Comparison of ENCODE assay signal across 8 cellular contexts in the genomic region with DNA sequence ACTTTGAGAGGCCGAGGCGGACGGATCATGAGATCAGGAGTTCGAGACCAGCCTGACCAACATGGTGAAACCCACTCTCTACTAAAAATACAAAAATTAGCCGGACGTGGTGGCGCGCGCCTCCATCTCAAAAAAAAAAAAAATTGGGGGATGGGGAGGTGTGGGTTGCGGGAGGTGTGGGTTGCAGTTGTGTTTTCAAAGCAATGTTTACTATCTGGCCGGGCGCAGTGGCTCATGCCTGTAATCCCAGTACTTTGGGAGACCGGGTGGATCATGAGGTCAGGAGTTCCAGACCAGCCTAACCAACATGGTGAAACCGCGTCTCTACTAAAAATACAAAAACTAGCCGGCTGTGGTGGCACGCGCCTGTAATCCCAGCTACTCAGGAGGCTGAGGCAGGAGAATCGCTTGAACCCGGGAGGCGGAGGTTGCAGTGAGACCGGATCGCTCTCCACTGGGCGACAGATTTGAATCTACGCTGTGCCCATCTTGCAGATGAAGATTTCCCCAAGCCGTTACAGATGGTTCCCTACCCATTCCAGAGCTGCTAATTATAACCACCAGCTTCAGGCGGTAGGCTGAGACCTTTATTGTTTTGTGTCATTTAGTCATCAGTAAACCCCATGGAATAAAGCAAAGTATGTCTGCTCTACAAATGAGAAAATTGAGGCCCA. TPM values are rescaled to one million over a fixed set of nuclear protein-coding genes. Genes with fewer than 3 reads are reported as not detected.
A peak's percentile ranks its signal among the peaks of the same experiment; 100 is the strongest.
DNase-seq lines count a peak whose midpoint lies in the region; ATAC-seq, FAIRE-seq and TF ChIP-seq lines count a peak whose summit lies in the region.
"Not testable (repeated sequence)": the region's sequence is repeated elsewhere in the genome, so short reads cannot be mapped to it uniquely, and the experiment has no call there.

No MANE protein-coding gene starts in this region.

- not testable (repeated sequence) for H3K27me3 Mint-ChIP-seq in Calu3 (ENCODE audit: unreplicated experiment); WTC11 (ENCODE audit: low read depth)

- CTCF ChIA-PET in Calu3 (lab: Charles Lee); K562 (lab: Yijun Ruan, JAX; ENCODE audit: low intra/inter-chr PET ratio): not testable (repeated sequence)
- CTCF ChIA-PET in WTC11 (lab: Charles Lee) = interaction anchor here (0.6 to 1.0 kb wide), 3 partner anchors 19 to 142 kb away, joined by 3 to 4 read pairs (median 3); no protein-coding TSS in a partner anchor

- not testable (repeated sequence) for FAIRE-seq in K562 (lab: Jason Lieb, UNC); pancreas (lab: Jason Lieb, UNC)

- TF ChIP-seq POLR2A in K562 (conservative IDR thresholded peaks at IDR 0.05); lower leg skin (IDR thresholded peaks at IDR 0.05): not testable (repeated sequence)

- H3K4me3 ChIP-seq in MM.1S (ENCODE audit: low read length) (peak overlapping the region; percentile 71), K562 (peak overlapping the region; percentile 94), fibroblast of lung (replicated peaks in 1 of 4; ENCODE audit: control extremely low read depth in 1 of 4, insufficient read depth in 1 of 4, low read depth in 3 of 4, low read length in 4 of 4) (peak overlapping the region in 3 of 4 experiments; percentile 47 to 71 (median 63)), lower leg skin (ENCODE audit: low read depth, poor library complexity, severe bottlenecking) (peak overlapping the region; percentile 25), pancreas (peak overlapping the region; percentile 6 to 97 (median 52)), tibial artery (peak overlapping the region; percentile 68 to 89)

- peak overlapping the region; percentile 89 for H3K27ac Mint-ChIP-seq in Calu3 (ENCODE audit: unreplicated experiment)
- H3K27ac Mint-ChIP-seq in WTC11 = peak overlapping the region; percentile 84

- peak overlapping the region; percentile 68; the same call in 1 of the 2 replicates for H3K4me2 ChIP-seq in MM.1S (ENCODE audit: low read depth, low read length)
- peak overlapping the region; percentile 77 for H3K4me2 ChIP-seq in K562 (ENCODE audit: insufficient read depth, low read length)
- peak overlapping the region; percentile 81 for H3K4me2 ChIP-seq in fibroblast of lung (ENCODE audit: extremely low read depth, insufficient read depth, low read length)

- H3K9ac ChIP-seq in MM.1S (ENCODE audit: low read length) (peak overlapping the region; percentile 50; the same call in 1 of the 2 replicates), K562 (ENCODE audit: insufficient read depth in 1 of 2, low read depth in 2 of 2, low read length in 2 of 2) (peak overlapping the region; percentile 65 to 96)
- H3K9ac ChIP-seq in fibroblast of lung (ENCODE audit: insufficient read depth, low read length) = not testable (repeated sequence)

- peak overlapping the region; percentile 78 for H2AFZ ChIP-seq in MM.1S (ENCODE audit: low read length)
- H2AFZ ChIP-seq in K562 (ENCODE audit: low read depth, low read length) = peak overlapping the region; percentile 97
- H2AFZ ChIP-seq in fibroblast of lung (ENCODE audit: low read length) = not testable (repeated sequence)

- not testable (repeated sequence) for TF ChIP-seq RAD21 in K562 (CRISPR knock-in tag; conservative IDR thresholded peaks at IDR 0.05 in 1 of 2, IDR thresholded peaks at IDR 0.05 in 1 of 2)

- TF ChIP-seq CTCF in Calu3 (IDR thresholded peaks at IDR 0.05; ENCODE audit: unreplicated experiment); MM.1S (IDR thresholded peaks at IDR 0.05; ENCODE audit: low read length); WTC11 (IDR thresholded peaks at IDR 0.05); K562 (IDR thresholded peaks at IDR 0.05 in 2 of 3, conservative IDR thresholded peaks at IDR 0.05 in 1 of 3; ENCODE audit: insufficient read depth in 2 of 3, low read depth in 1 of 3, low read length in 3 of 3); fibroblast of lung (conservative IDR thresholded peaks at IDR 0.05 in 1 of 2, IDR thresholded peaks at IDR 0.05 in 1 of 2; ENCODE audit: low read depth in 1 of 2, low read length in 2 of 2); lower leg skin (IDR thresholded peaks at IDR 0.05); pancreas (IDR thresholded peaks at IDR 0.05); tibial artery (IDR thresholded peaks at IDR 0.05): not testable (repeated sequence)

- H4K20me1 ChIP-seq in MM.1S (ENCODE audit: insufficient read depth, low read length); K562 (replicated peaks; ENCODE audit: control insufficient read depth, insufficient read depth, low read length); fibroblast of lung (ENCODE audit: control insufficient read depth, extremely low read depth, insufficient read depth, low read length): not testable (repeated sequence)

- H3K4me1 ChIP-seq in MM.1S (ENCODE audit: low read length); fibroblast of lung (ENCODE audit: control insufficient read depth, extremely low read depth, insufficient read depth, low read length): not testable (repeated sequence)
- peaks cover 12 to 16% of the 10 kb centered on the region in 2 experiments; a peak in 4 of 5 replicates for H3K4me1 ChIP-seq in K562 (replicated peaks in 1 of 2; ENCODE audit: control insufficient read depth in 2 of 2, insufficient read depth in 2 of 2, low read length in 2 of 2)
- peaks cover 0 to 13% (median 0%) of the 10 kb centered on the region in 3 donors for H3K4me1 ChIP-seq in pancreas
- peaks cover 0 to 27% (median 18%) of the 10 kb centered on the region in 4 donors for H3K4me1 ChIP-seq in tibial artery

- not testable (repeated sequence) for H3K9me3 Mint-ChIP-seq in Calu3 (ENCODE audit: low read depth, unreplicated experiment); WTC11

- ATAC-seq in WTC11, pancreas: not testable (repeated sequence)
- ATAC-seq in K562 = peak; percentile 0; the same call in 1 of the 3 replicates

- not testable (repeated sequence) for DNase-seq in Calu3; MM.1S; WTC11 (ENCODE audit: low spot score); fibroblast of lung (ENCODE audit: low read depth in 2 of 2); lower leg skin (ENCODE audit: low spot score in 2 of 2); tibial artery
- DNase-seq in K562 (ENCODE audit: extremely low read depth in 1 of 4, low spot score in 3 of 4) (peak in 1 of 4 experiments; percentile 40), pancreas (peak in 1 of 6 donors; percentile 11)

- POLR2A ChIA-PET in WTC11 (lab: Charles Lee) (interaction anchor here (1.0 kb wide), 1 partner anchor 14 kb away, joined by 3 read pairs; no protein-coding TSS in a partner anchor), K562 (lab: Yijun Ruan, JAX) (interaction anchor here (0.6 to 4.9 kb wide), 5 partner anchors 8 to 328 kb away, joined by 3 to 32 read pairs (median 4); no protein-coding TSS in a partner anchor)

- H3K9me3 ChIP-seq in MM.1S (replicated peaks; ENCODE audit: insufficient read depth, low read length); K562 (replicated peaks; ENCODE audit: control insufficient read depth, insufficient read depth, low read depth, low read length); fibroblast of lung (ENCODE audit: control insufficient read depth, insufficient read depth, low read depth, low read length); pancreas; tibial artery: not testable (repeated sequence)

- not testable (repeated sequence) for H3K9me1 ChIP-seq in K562 (ENCODE audit: control insufficient read depth, insufficient read depth, low read length)

- H3K4me3 Mint-ChIP-seq in Calu3 (ENCODE audit: low read depth, unreplicated experiment) = peak overlapping the region; percentile 87
- H3K4me3 Mint-ChIP-seq in WTC11 = peak overlapping the region; percentile 97

- not testable (repeated sequence) for H3K27me3 ChIP-seq in MM.1S (replicated peaks; ENCODE audit: insufficient read depth, low read length); K562 (ENCODE audit: control insufficient read depth in 2 of 2, insufficient read depth in 2 of 2, low read length in 2 of 2); fibroblast of lung (ENCODE audit: control insufficient read depth, insufficient read depth, low read length); pancreas; tibial artery

- not testable (repeated sequence) for H3K27ac ChIP-seq in MM.1S (ENCODE audit: low read length)
- H3K27ac ChIP-seq in K562 (ENCODE audit: extremely low read depth, low read depth, low read length) (peak overlapping the region; percentile 79), fibroblast of lung (ENCODE audit: insufficient read depth, low read length) (peak overlapping the region; percentile 18), pancreas (peak overlapping the region in 3 of 4 donors; percentile 61 to 87 (median 71)), tibial artery (peak overlapping the region; percentile 78 to 92)

- not testable (repeated sequence) for H3K9me2 ChIP-seq in MM.1S (replicated peaks; ENCODE audit: insufficient read depth, low read length)

- not testable (repeated sequence) for H3F3A ChIP-seq in MM.1S (ENCODE audit: insufficient read depth, low read length)

- 4% methylated on average over 21 of the region's 27 CpGs for WGBS in K562 (ENCODE audit: insufficient coverage, low coverage, missing lambda C conversion rate)
- 71 to 77% methylated on average over 27 of the region's 27 CpGs for WGBS in lower leg skin, 2 donors
- 65% methylated on average over 27 of the region's 27 CpGs for WGBS in pancreas, 2 donors

- in situ Hi-C loops in K562 (cut with MboI) = not testable (repeated sequence)

- peaks cover 39% of the 10 kb centered on the region for H3K36me3 Mint-ChIP-seq in Calu3 (ENCODE audit: insufficient read depth, unreplicated experiment)
- H3K36me3 Mint-ChIP-seq in WTC11 = peaks cover 15% of the 10 kb centered on the region

- TSS peak; percentile 66 for BruUV-seq in Calu3 (replicated peaks; lab: Mats Ljungman, UMichigan)
- BruUV-seq in K562 (replicated peaks; lab: Mats Ljungman, UMichigan) = TSS peak; percentile 93

- H3K4me1 Mint-ChIP-seq in Calu3 (ENCODE audit: low read depth, unreplicated experiment) = not testable (repeated sequence)
- peaks cover 28% of the 10 kb centered on the region for H3K4me1 Mint-ChIP-seq in WTC11

- H3K36me3 ChIP-seq in MM.1S (replicated peaks; ENCODE audit: insufficient read depth, low read length); K562 (ENCODE audit: control insufficient read depth, insufficient read depth, low read length); fibroblast of lung (ENCODE audit: control insufficient read depth, insufficient read depth, low read length); pancreas; tibial artery: not testable (repeated sequence)

- TF ChIP-seq EP300 in K562 (IDR thresholded peaks at IDR 0.05; ENCODE audit: low read length) = not testable (repeated sequence)

- intact Hi-C loops in Calu3 (cut with micrococcal nuclease; ENCODE audit: unreplicated experiment); K562 (cut with micrococcal nuclease); lower leg skin (cut with DNase I; ENCODE audit: low total_unique reads); pancreas (cut with DNase I): not testable (repeated sequence)
- intact Hi-C loops in tibial artery (cut with DNase I; ENCODE audit: low total_unique reads) = loop anchor here (10.0 kb wide), 1 partner anchor 116 kb away; a partner anchor contains a TSS

- H3K79me2 ChIP-seq in MM.1S (ENCODE audit: low read length) = peaks cover 38% of the 10 kb centered on the region
- peaks cover 49% of the 10 kb centered on the region for H3K79me2 ChIP-seq in K562 (ENCODE audit: control insufficient read depth, insufficient read depth, low read length)
- peaks cover 37% of the 10 kb centered on the region for H3K79me2 ChIP-seq in fibroblast of lung (ENCODE audit: control insufficient read depth, insufficient read depth, low read length)

RNA-seq across cellular contexts. Expression of a gene that starts 0.8 kb away (rescaled TPM):
- total RNA-seq in Calu3 (2022) (106 and 135 TPM in 2 replicates), WTC11 (2021) (68.0 to 97.6 TPM (median 71.2 TPM) in 3 replicates), K562 (2014; rRNA removed) (11.5 and 13.8 TPM in 2 replicates), K562 (2014; rRNA removed; fragmentation: Illumina TruSeq; extraction: Trizol) (28.4 and 33.2 TPM in 2 replicates), K562 (2015; rRNA removed; fragmentation: Illumina TruSeq; extraction: Trizol) (18.9 and 22.9 TPM in 2 replicates), K562 (2021) (71.8 and 74.6 TPM in 2 replicates), fibroblast of lung (25.7 and 34.2 TPM in 2 replicates), lower leg skin (10 to 100 TPM; 11.4 to 31.9 (median 15.6) TPM), pancreas (100 to 1,000 TPM in 5 of 6 donors, 10 to 100 TPM in 1; 98.5 to 146 (median 116) TPM)
- 68.6 and 248 TPM in 2 replicates for total RNA-seq in K562 (2011; cell fraction: chromatin; rRNA removed; ENCODE audit: low replicate concordance)
- total RNA-seq in K562 (2011; cell fraction: nucleolus; rRNA removed) = 23.7 and 34.5 TPM in 2 replicates
- total RNA-seq in K562 (2011; cell fraction: nucleoplasm; rRNA removed) = 68.9 and 98.9 TPM in 2 replicates
- polyA plus RNA-seq in K562 (2011; rRNA removed) (47.1 and 61.6 TPM in 2 replicates), K562 (2014; fragmentation: Illumina TruSeq; extraction: Trizol) (37.3 and 44.0 TPM in 2 replicates), K562 (2014; fragmentation: Nextera tagmentation; extraction: Ambion mirVana) (10 to 100 TPM; 21.2 to 25.7 TPM), K562 (2014; rRNA removed) (30.0 and 32.2 TPM in 2 replicates), fibroblast of lung (51.8 and 82.7 TPM in 2 replicates), pancreas (10 to 100 TPM; 34.4 to 48.7 TPM)
- polyA plus RNA-seq in K562 (2011; cell fraction: cytosol; rRNA removed) = 8.2 and 11.3 TPM in 2 replicates
- polyA plus RNA-seq in K562 (2011; cell fraction: nucleus; rRNA removed) = 11.2 and 18.3 TPM in 2 replicates
- polyA plus RNA-seq in K562 (2012) = 48.5 and 52.1 TPM in 2 replicates
- polyA minus RNA-seq in K562 (2011; rRNA and poly(A)+ RNA removed) = 41.3 and 59.5 TPM in 2 replicates
- 9.4 and 19.6 TPM in 2 replicates for polyA minus RNA-seq in K562 (2011; cell fraction: cytosol; rRNA and poly(A)+ RNA removed)
- 27.1 and 43.0 TPM in 2 replicates for polyA minus RNA-seq in K562 (2011; cell fraction: nucleus; rRNA and poly(A)+ RNA removed)
- 71.8 and 109 TPM in 2 replicates for polyA plus RNA-seq in fibroblast of lung (2012)
- polyA minus RNA-seq in fibroblast of lung (ENCODE audit: low replicate concordance) = 1.4 and 1.5 TPM in 2 replicates

Comparison
In these comparisons a context has a peak if more than half of its experiments do, and no peak if none do; other contexts are left out.
1. H3K4me3 ChIP-seq: peak in every context shown above with its lines; median percentile 94 in K562; 78 in tibial artery; 71 in MM.1S; 63 in fibroblast of lung; 52 in pancreas; 25 in lower leg skin.